27 cellular contexts compared by ENCODE assay signal in the genomic region with DNA sequence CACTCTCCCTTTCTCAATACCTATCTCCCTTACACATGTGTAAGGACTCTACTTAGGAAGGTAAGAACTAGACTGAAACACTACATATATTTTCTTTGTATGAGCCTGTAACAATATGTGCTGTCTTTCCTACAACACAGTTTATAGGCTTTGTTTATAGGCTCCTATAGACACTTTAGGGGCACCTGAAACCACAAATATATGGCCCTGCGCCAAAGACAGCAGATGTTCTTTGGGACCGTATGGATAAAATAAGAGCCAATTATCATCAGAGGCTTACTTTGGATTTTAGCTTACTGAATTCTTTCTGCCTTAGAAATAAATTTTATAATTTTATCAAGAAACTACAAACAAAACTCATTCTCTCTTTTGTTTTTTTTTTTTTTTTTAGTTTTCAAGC. TPM values are rescaled to one million over a fixed set of nuclear protein-coding genes. Genes with fewer than 3 reads are reported as not detected.
DNase-seq lines count a peak whose midpoint lies in the region; ATAC-seq, FAIRE-seq and TF ChIP-seq lines count a peak whose summit lies in the region.
"Had no signal": no experiment of that assay in that cellular context is flagged by ENCODE, and none has a peak within 500 bp of the region (broad histone marks: within the 10 kb centered on the region; RNA-seq: fewer than 3 reads in every experiment).

No MANE protein-coding gene starts in this region.

- no peaks in the 10 kb centered on the region for H3K36me3 Mint-ChIP-seq in CD8-positive, alpha-beta memory T cell
- no peaks in the 10 kb centered on the region for H3K36me3 Mint-ChIP-seq in dendritic cell treated with granulocyte-macrophage colony-stimulating factor and Interleukin-4, amounts not matched to agents 40 ng/mL and 50 ng/mL, for 4 days (ENCODE audit: low read depth)
- H3K36me3 Mint-ChIP-seq: CD14-positive monocyte; mesothelial cell of epicardium; naive thymus-derived CD4-positive, alpha-beta T cell; stimulated activated memory B cell treated with anti-CD40 and anti-IgM and Interleukin-4, amounts not matched to agents 10 μg/mL and 1 μg/mL and 100 μg/mL, for 72 hours had no signal

- peaks cover 0 to 6% of the 10 kb centered on the region in 2 donors for H3K27me3 Mint-ChIP-seq in CD8-positive, alpha-beta memory T cell
- peaks cover 1% of the 10 kb centered on the region for H3K27me3 Mint-ChIP-seq in dendritic cell treated with granulocyte-macrophage colony-stimulating factor and Interleukin-4, amounts not matched to agents 40 ng/mL and 50 ng/mL, for 4 days

- no peak overlapping the region for H3K4me3 Mint-ChIP-seq in CD8-positive, alpha-beta memory T cell
- H3K4me3 Mint-ChIP-seq in dendritic cell treated with granulocyte-macrophage colony-stimulating factor and Interleukin-4, amounts not matched to agents 40 ng/mL and 50 ng/mL, for 4 days = no peak overlapping the region
- H3K4me3 Mint-ChIP-seq: activated naive CD4-positive, alpha-beta T cell treated with anti-CD3 and anti-CD28 coated beads for 36 hours; CD14-positive monocyte; mesothelial cell of epicardium; naive thymus-derived CD4-positive, alpha-beta T cell; stimulated activated memory B cell treated with anti-CD40 and anti-IgM and Interleukin-4, amounts not matched to agents 10 μg/mL and 1 μg/mL and 100 μg/mL, for 72 hours had no signal

- no peaks in the 10 kb centered on the region for H3K36me3 ChIP-seq in CD8-positive, alpha-beta memory T cell (ENCODE audit: insufficient read depth, low read length)
- H3K36me3 ChIP-seq: right lobe of liver, upper lobe of left lung had no signal

- CTCF ChIA-PET in CD8-positive, alpha-beta memory T cell (lab: Charles Lee) = no interaction called here

- POLR2A ChIA-PET in CD8-positive, alpha-beta memory T cell (lab: Charles Lee) = no interaction called here

- no peak for TF ChIP-seq CTCF in D721Med (IDR thresholded peaks at IDR 0.05; ENCODE audit: insufficient read depth, missing control alignments)

- H3K4me1 ChIP-seq in CD8-positive, alpha-beta memory T cell (ENCODE audit: insufficient read depth, low read length) = no peaks in the 10 kb centered on the region
- H3K4me1 ChIP-seq: right lobe of liver, upper lobe of left lung had no signal

- no peak for DNase-seq in CD8-positive, alpha-beta memory T cell
- no peak for DNase-seq in D721Med (ENCODE audit: insufficient read length, low spot score)
- peak; percentile 54 for DNase-seq in NCI-H510A (lab: John Stamatoyannopoulos, UW)
- no peak for DNase-seq in stimulated activated CD4-positive, alpha-beta T cell treated with anti-CD3 and anti-CD28 coated beads, Interleukin-4, amount 100 ng/mL, for 1 hour
- DNase-seq: activated CD4-positive, alpha-beta T cell treated with anti-CD3 and anti-CD28 coated beads, Interleukin-2, amount 50 U/mL, for 48 hours; activated CD4-positive, CD25-positive, alpha-beta regulatory T cell; activated naive CD4-positive, alpha-beta T cell treated with anti-CD3 and anti-CD28 coated beads for 36 hours; amygdala; effector CD4-positive, alpha-beta T cell; Kasumi-1; naive thymus-derived CD4-positive, alpha-beta T cell; NCI-H446 treated with DMSO at 0.1 percent for 48 hours; right lobe of liver; stimulated activated CD4-positive, alpha-beta T cell treated with anti-CD3 and anti-CD28 coated beads, Interleukin-4, amount 100 ng/mL, for 4 hours; substantia nigra; T-helper 1 cell; upper lobe of left lung had no signal

- no peaks in the 10 kb centered on the region for H3K27me3 ChIP-seq in CD8-positive, alpha-beta memory T cell (ENCODE audit: insufficient read depth, low read length, poor library complexity, severe bottlenecking)
- H3K27me3 ChIP-seq: right lobe of liver, upper lobe of left lung had no signal

- H3K4me3 ChIP-seq in CD8-positive, alpha-beta memory T cell (ENCODE audit: low read length) = no peak overlapping the region
- H3K4me3 ChIP-seq: right lobe of liver, upper lobe of left lung had no signal

- ATAC-seq in GM19463 (IDR thresholded peaks at IDR 0.05; ENCODE audit: unreplicated experiment) (no peak), GM21529 (IDR thresholded peaks at IDR 0.05; ENCODE audit: unreplicated experiment) (no peak)
- ATAC-seq: HCT116; naive thymus-derived CD4-positive, alpha-beta T cell; right lobe of liver had no signal

- FAIRE-seq in D721Med (lab: Jason Lieb, UNC) = peak; percentile 35
- FAIRE-seq: keratinocyte had no signal

- no peaks in the 10 kb centered on the region for H3K9me3 ChIP-seq in CD8-positive, alpha-beta memory T cell (ENCODE audit: low read length)
- H3K9me3 ChIP-seq: upper lobe of left lung had no signal

- no peaks in the 10 kb centered on the region for H3K4me1 Mint-ChIP-seq in CD8-positive, alpha-beta memory T cell
- peaks cover 11% of the 10 kb centered on the region for H3K4me1 Mint-ChIP-seq in dendritic cell treated with granulocyte-macrophage colony-stimulating factor and Interleukin-4, amounts not matched to agents 40 ng/mL and 50 ng/mL, for 4 days (ENCODE audit: low read depth)
- H3K4me1 Mint-ChIP-seq: mesothelial cell of epicardium; naive thymus-derived CD4-positive, alpha-beta T cell; stimulated activated memory B cell treated with anti-CD40 and anti-IgM and Interleukin-4, amounts not matched to agents 10 μg/mL and 1 μg/mL and 100 μg/mL, for 72 hours had no signal

- intact Hi-C loops in dendritic cell treated with granulocyte-macrophage colony-stimulating factor and Interleukin-4, amounts not matched to agents 40 ng/mL and 50 ng/mL, for 4 days (cut with micrococcal nuclease) = loop anchor here (5.0 kb wide), 1 partner anchor 37 kb away; no protein-coding TSS in a partner anchor

- no peak overlapping the region for H3K27ac Mint-ChIP-seq in CD8-positive, alpha-beta memory T cell
- H3K27ac Mint-ChIP-seq in dendritic cell treated with granulocyte-macrophage colony-stimulating factor and Interleukin-4, amounts not matched to agents 40 ng/mL and 50 ng/mL, for 4 days = peak overlapping the region; percentile 33
- H3K27ac Mint-ChIP-seq: activated naive CD4-positive, alpha-beta T cell treated with anti-CD3 and anti-CD28 coated beads for 36 hours; mesothelial cell of epicardium; progenitor cell of endocrine pancreas; stimulated activated memory B cell treated with anti-CD40 and anti-IgM and Interleukin-4, amounts not matched to agents 10 μg/mL and 1 μg/mL and 100 μg/mL, for 72 hours had no signal

- peaks cover 0 to 8% (median 3%) of the 10 kb centered on the region in 5 donors for H3K9me3 Mint-ChIP-seq in CD8-positive, alpha-beta memory T cell
- H3K9me3 Mint-ChIP-seq in dendritic cell treated with granulocyte-macrophage colony-stimulating factor and Interleukin-4, amounts not matched to agents 40 ng/mL and 50 ng/mL, for 4 days = no peaks in the 10 kb centered on the region
- H3K9me3 Mint-ChIP-seq: activated naive CD4-positive, alpha-beta T cell treated with anti-CD3 and anti-CD28 coated beads for 36 hours; CD14-positive monocyte; mesothelial cell of epicardium had no signal

- peak overlapping the region; percentile 35 for H3K27ac ChIP-seq in CD8-positive, alpha-beta memory T cell (ENCODE audit: low read depth, low read length)
- H3K27ac ChIP-seq: right lobe of liver, upper lobe of left lung had no signal

RNA-seq across cellular contexts. Expression of a gene that starts 16.6 kb away (rescaled TPM):
- total RNA-seq in CD8-positive, alpha-beta memory T cell = not detected
- not detected for polyA plus RNA-seq in CD8-positive, alpha-beta memory T cell
- total RNA-seq: activated naive CD4-positive, alpha-beta T cell treated with anti-CD3 and anti-CD28 coated beads for 36 hours had no signal
- polyA plus RNA-seq: naive thymus-derived CD4-positive, alpha-beta T cell had no signal

RNA-seq across cellular contexts. Expression of a gene that starts 43.9 kb away (rescaled TPM):
- under 1 TPM in 1 of 2 experiments, not detected in 1; 0.26 TPM for total RNA-seq in CD8-positive, alpha-beta memory T cell
- not detected for polyA plus RNA-seq in CD8-positive, alpha-beta memory T cell
- total RNA-seq: activated naive CD4-positive, alpha-beta T cell treated with anti-CD3 and anti-CD28 coated beads for 36 hours had no signal
- polyA plus RNA-seq: naive thymus-derived CD4-positive, alpha-beta T cell had no signal

RNA-seq across cellular contexts. Expression of a gene that starts 56.6 kb away (rescaled TPM):
- total RNA-seq in CD8-positive, alpha-beta memory T cell = not detected
- polyA plus RNA-seq in CD8-positive, alpha-beta memory T cell = not detected
- total RNA-seq: activated naive CD4-positive, alpha-beta T cell treated with anti-CD3 and anti-CD28 coated beads for 36 hours; lower leg skin had no signal
- polyA plus RNA-seq: naive thymus-derived CD4-positive, alpha-beta T cell had no signal
